In the genomic region with DNA sequence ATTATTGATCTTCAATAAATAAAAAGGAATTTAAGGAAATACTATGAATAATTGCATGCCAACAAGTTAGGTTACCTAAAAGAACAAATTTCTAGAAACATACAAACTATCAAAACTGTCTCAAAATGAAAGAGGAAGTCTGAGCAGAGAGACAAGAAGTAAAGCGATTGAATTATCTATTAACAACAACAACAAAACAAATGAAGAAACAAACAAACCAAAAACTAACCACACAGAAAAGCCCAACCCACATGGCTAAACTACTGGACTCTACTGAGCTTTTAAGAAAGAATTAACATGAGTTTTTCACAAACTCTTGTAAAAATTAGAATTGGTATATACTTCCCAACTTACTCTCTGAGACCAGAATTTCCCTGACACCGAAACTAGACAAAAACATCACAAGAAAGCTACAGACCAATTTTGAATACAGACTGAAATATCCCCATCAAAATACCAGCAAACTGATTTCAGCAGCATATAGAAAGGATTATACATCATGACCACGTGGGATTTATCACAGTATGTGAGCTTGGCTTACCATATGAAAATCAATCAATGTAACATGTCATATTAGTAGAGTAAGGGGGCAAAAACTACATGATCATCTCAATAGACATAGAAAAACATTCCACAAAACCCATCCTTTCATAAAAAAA, we compare ENCODE assay signal across 15 cellular contexts. TPM values are rescaled to one million over a fixed set of nuclear protein-coding genes. Genes with fewer than 3 reads are reported as not detected.
DNase-seq lines count a peak whose midpoint lies in the region; ATAC-seq, FAIRE-seq and TF ChIP-seq lines count a peak whose summit lies in the region.
"Had no signal": no experiment of that assay in that cellular context is flagged by ENCODE, and none has a peak within 500 bp of the region (broad histone marks: within the 10 kb centered on the region; RNA-seq: fewer than 3 reads in every experiment).

No MANE protein-coding gene starts in this region.

- H3K79me2 ChIP-seq in OCI-LY3 (ENCODE audit: low read length), result no peaks in the 10 kb centered on the region

- peak overlapping the region; percentile 49 for H3K4me2 ChIP-seq in OCI-LY3 (ENCODE audit: low read length)

- no peak for TF ChIP-seq POLR2A in stomach (IDR thresholded peaks at IDR 0.05)

- no peaks in the 10 kb centered on the region for H4K20me1 ChIP-seq in OCI-LY3 (ENCODE audit: insufficient read depth, low read length)

- H2AFZ ChIP-seq in OCI-LY3 (ENCODE audit: low read depth, low read length), result peak overlapping the region; percentile 8; the same call in 1 of the 2 replicates

- FAIRE-seq in urothelium cell line (lab: Jason Lieb, UNC), result no peak

- H3K4me3 ChIP-seq in OCI-LY3 (ENCODE audit: low read length), result no peak overlapping the region
- no peak overlapping the region for H3K4me3 ChIP-seq in stomach
- no peak overlapping the region for H3K4me3 ChIP-seq in psoas muscle
- H3K4me3 ChIP-seq: esophagus squamous epithelium, MG63, upper lobe of left lung had no signal

- H3K9me3 ChIP-seq in OCI-LY3 (ENCODE audit: insufficient read depth, low read length) (no peaks in the 10 kb centered on the region), stomach (no peaks in the 10 kb centered on the region), psoas muscle (no peaks in the 10 kb centered on the region)
- H3K9me3 ChIP-seq: esophagus squamous epithelium, MG63, upper lobe of left lung had no signal

- TF ChIP-seq CTCF in OCI-LY3 (IDR thresholded peaks at IDR 0.05; ENCODE audit: low read depth, low read length) (no peak), stomach (IDR thresholded peaks at IDR 0.05) (no peak), psoas muscle (IDR thresholded peaks at IDR 0.05) (no peak)

- peaks cover 14% of the 10 kb centered on the region for H3K4me1 ChIP-seq in OCI-LY3 (ENCODE audit: low read length)
- peaks cover 0 to 2% (median 0%) of the 10 kb centered on the region in 4 donors for H3K4me1 ChIP-seq in stomach
- H3K4me1 ChIP-seq in psoas muscle, result no peaks in the 10 kb centered on the region
- H3K4me1 ChIP-seq: upper lobe of left lung had no signal

- H3K9ac ChIP-seq in OCI-LY3 (ENCODE audit: low read length), result no peak overlapping the region

- intact Hi-C loops in stomach (cut with DNase I; ENCODE audit: low total_unique reads) (no loop called here), psoas muscle (cut with DNase I) (no loop called here)

- H3K36me3 ChIP-seq in OCI-LY3 (replicated peaks; ENCODE audit: low read depth, low read length), result no peaks in the 10 kb centered on the region
- H3K36me3 ChIP-seq in stomach, result no peaks in the 10 kb centered on the region
- H3K36me3 ChIP-seq in psoas muscle (ENCODE audit: insufficient read depth in 1 of 2, low read depth in 1 of 2), result no peaks in the 10 kb centered on the region
- H3K36me3 ChIP-seq: esophagus squamous epithelium, MG63, upper lobe of left lung had no signal

- no peak for DNase-seq in stimulated activated CD4-positive, alpha-beta T cell treated with anti-CD3 and anti-CD28 coated beads, Interleukin-4, amount 100 ng/mL, for 1 hour
- DNase-seq in stomach (no peak), urothelium cell line (ENCODE audit: low spot score) (no peak), psoas muscle (no peak)
- DNase-seq: activated gamma-delta T cell; CD4-positive, alpha-beta memory T cell; esophagus squamous epithelium; MG63; right cardiac atrium; upper lobe of left lung had no signal

- H3K27ac ChIP-seq in OCI-LY3 (ENCODE audit: low read length), result no peak overlapping the region
- H3K27ac ChIP-seq in stomach, result no peak overlapping the region
- H3K27ac ChIP-seq in psoas muscle, result no peak overlapping the region
- H3K27ac ChIP-seq: esophagus squamous epithelium, upper lobe of left lung had no signal

- TF ChIP-seq EP300 in stomach (IDR thresholded peaks at IDR 0.05), result no peak

- ATAC-seq in GM18520 (IDR thresholded peaks at IDR 0.05; ENCODE audit: unreplicated experiment) (peak; percentile 65), GM21447 (IDR thresholded peaks at IDR 0.05; ENCODE audit: unreplicated experiment) (peak; percentile 91), HG03064 (IDR thresholded peaks at IDR 0.05; ENCODE audit: low read depth, unreplicated experiment) (peak; percentile 74), psoas muscle (no peak)
- ATAC-seq: activated CD4-positive, CD25-positive, alpha-beta regulatory T cell treated with anti-CD3 and anti-CD28 coated beads, Interleukin-2, amount 50 U/mL, for 24 hours; right cardiac atrium had no signal

- 67 to 79% (median 71%) methylated on average over 3 of the region's 3 CpGs for WGBS in stomach, 5 donors
- 76 to 83% (median 79%) methylated on average over 3 of the region's 3 CpGs for WGBS in psoas muscle, 3 donors

- no peaks in the 10 kb centered on the region for H3K27me3 ChIP-seq in OCI-LY3 (ENCODE audit: low read depth, low read length)
- no peaks in the 10 kb centered on the region for H3K27me3 ChIP-seq in stomach
- H3K27me3 ChIP-seq in psoas muscle (ENCODE audit: insufficient read depth in 3 of 3, low read length in 2 of 3), result no peaks in the 10 kb centered on the region
- H3K27me3 ChIP-seq: esophagus squamous epithelium, MG63, upper lobe of left lung had no signal

RNA-seq across cellular contexts. Expression of gene GALNT1, which starts 16.6 kb away (rescaled TPM):
- total RNA-seq in stomach (10 to 100 TPM; 11.2 to 83.9 (median 30.7) TPM), psoas muscle (10 to 100 TPM; 29.5 to 58.7 (median 52.6) TPM)
- polyA plus RNA-seq in stomach (10 to 100 TPM; 12.3 to 14.2 (median 13.4) TPM), psoas muscle (10 to 100 TPM; 23.7 to 70.3 (median 32.5) TPM)

Comparison
In these comparisons a context has a peak if more than half of its experiments do, and no peak if none do; other contexts are left out.
1. ATAC-seq: peak in GM18520 (single experiment), GM21447 (single experiment) and HG03064 (single experiment); none in psoas muscle (0 of 4).